In genomic region chr7:149872419-149873073, GRCh38 we compare ENCODE assay signal across 1 cellular context.
TF ChIP-seq lines count a peak whose summit lies in the region.

No MANE protein-coding gene starts in this region.

TF ChIP-seq in H1, 55 proteins besides CTCF, POLR2A, EP300 and RAD21 (continued from another document):
- TF ChIP-seq CBX5 (IDR thresholded peaks at IDR 0.05; ENCODE audit: low read depth, low read length) (no peak), RFX5 (IDR thresholded peaks at IDR 0.05; ENCODE audit: borderline replicate concordance, low read depth, low read length) (no peak), CREB1 (IDR thresholded peaks at IDR 0.05) (no peak), ATF3 (IDR thresholded peaks at IDR 0.05; ENCODE audit: insufficient read depth, low read depth, low read length) (0 out of 2 replicates have a peak, but pooled peaks have one; percentile 19)
- TF ChIP-seq, protein P1, sequence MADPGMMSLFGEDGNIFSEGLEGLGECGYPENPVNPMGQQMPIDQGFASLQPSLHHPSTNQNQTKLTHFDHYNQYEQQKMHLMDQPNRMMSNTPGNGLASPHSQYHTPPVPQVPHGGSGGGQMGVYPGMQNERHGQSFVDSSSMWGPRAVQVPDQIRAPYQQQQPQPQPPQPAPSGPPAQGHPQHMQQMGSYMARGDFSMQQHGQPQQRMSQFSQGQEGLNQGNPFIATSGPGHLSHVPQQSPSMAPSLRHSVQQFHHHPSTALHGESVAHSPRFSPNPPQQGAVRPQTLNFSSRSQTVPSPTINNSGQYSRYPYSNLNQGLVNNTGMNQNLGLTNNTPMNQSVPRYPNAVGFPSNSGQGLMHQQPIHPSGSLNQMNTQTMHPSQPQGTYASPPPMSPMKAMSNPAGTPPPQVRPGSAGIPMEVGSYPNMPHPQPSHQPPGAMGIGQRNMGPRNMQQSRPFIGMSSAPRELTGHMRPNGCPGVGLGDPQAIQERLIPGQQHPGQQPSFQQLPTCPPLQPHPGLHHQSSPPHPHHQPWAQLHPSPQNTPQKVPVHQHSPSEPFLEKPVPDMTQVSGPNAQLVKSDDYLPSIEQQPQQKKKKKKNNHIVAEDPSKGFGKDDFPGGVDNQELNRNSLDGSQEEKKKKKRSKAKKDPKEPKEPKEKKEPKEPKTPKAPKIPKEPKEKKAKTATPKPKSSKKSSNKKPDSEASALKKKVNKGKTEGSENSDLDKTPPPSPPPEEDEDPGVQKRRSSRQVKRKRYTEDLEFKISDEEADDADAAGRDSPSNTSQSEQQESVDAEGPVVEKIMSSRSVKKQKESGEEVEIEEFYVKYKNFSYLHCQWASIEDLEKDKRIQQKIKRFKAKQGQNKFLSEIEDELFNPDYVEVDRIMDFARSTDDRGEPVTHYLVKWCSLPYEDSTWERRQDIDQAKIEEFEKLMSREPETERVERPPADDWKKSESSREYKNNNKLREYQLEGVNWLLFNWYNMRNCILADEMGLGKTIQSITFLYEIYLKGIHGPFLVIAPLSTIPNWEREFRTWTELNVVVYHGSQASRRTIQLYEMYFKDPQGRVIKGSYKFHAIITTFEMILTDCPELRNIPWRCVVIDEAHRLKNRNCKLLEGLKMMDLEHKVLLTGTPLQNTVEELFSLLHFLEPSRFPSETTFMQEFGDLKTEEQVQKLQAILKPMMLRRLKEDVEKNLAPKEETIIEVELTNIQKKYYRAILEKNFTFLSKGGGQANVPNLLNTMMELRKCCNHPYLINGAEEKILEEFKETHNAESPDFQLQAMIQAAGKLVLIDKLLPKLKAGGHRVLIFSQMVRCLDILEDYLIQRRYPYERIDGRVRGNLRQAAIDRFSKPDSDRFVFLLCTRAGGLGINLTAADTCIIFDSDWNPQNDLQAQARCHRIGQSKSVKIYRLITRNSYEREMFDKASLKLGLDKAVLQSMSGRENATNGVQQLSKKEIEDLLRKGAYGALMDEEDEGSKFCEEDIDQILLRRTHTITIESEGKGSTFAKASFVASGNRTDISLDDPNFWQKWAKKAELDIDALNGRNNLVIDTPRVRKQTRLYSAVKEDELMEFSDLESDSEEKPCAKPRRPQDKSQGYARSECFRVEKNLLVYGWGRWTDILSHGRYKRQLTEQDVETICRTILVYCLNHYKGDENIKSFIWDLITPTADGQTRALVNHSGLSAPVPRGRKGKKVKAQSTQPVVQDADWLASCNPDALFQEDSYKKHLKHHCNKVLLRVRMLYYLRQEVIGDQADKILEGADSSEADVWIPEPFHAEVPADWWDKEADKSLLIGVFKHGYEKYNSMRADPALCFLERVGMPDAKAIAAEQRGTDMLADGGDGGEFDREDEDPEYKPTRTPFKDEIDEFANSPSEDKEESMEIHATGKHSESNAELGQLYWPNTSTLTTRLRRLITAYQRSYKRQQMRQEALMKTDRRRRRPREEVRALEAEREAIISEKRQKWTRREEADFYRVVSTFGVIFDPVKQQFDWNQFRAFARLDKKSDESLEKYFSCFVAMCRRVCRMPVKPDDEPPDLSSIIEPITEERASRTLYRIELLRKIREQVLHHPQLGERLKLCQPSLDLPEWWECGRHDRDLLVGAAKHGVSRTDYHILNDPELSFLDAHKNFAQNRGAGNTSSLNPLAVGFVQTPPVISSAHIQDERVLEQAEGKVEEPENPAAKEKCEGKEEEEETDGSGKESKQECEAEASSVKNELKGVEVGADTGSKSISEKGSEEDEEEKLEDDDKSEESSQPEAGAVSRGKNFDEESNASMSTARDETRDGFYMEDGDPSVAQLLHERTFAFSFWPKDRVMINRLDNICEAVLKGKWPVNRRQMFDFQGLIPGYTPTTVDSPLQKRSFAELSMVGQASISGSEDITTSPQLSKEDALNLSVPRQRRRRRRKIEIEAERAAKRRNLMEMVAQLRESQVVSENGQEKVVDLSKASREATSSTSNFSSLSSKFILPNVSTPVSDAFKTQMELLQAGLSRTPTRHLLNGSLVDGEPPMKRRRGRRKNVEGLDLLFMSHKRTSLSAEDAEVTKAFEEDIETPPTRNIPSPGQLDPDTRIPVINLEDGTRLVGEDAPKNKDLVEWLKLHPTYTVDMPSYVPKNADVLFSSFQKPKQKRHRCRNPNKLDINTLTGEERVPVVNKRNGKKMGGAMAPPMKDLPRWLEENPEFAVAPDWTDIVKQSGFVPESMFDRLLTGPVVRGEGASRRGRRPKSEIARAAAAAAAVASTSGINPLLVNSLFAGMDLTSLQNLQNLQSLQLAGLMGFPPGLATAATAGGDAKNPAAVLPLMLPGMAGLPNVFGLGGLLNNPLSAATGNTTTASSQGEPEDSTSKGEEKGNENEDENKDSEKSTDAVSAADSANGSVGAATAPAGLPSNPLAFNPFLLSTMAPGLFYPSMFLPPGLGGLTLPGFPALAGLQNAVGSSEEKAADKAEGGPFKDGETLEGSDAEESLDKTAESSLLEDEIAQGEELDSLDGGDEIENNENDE (IDR thresholded peaks at IDR 0.05; ENCODE audit: insufficient replicate concordance, low read length) = no peak
